34 cellular contexts compared by ENCODE assay signal in the genomic region with DNA sequence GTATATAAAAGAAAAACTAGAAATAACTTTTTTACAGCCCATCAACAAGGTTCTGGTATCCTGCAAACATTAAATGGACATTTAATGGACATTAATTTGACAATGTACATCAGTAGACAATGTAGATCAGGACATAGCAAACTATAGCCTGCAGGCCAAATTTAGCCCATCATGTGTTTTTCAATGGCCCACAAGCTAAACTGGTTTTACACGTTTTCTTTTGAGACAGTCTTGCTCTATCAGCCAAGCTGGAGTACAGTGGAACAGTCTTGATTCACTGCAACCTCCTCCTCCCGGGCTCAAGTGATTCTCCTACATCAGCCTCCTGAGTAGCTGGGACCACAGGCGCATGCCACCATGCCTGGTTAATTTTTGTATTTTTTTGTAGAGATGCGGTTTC. TPM values are rescaled to one million over a fixed set of nuclear protein-coding genes. Genes with fewer than 3 reads are reported as not detected.
"Had no signal": no experiment of that assay in that cellular context is flagged by ENCODE, and none has a peak within 500 bp of the region (broad histone marks: within the 10 kb centered on the region; RNA-seq: fewer than 3 reads in every experiment).

No MANE protein-coding gene starts in this region.

- H3K4me3 ChIP-seq: coronary artery, dorsolateral prefrontal cortex, esophagus squamous epithelium, gastrocnemius medialis, heart right ventricle, left lung, lower lobe of right lung, mucosa of descending colon had no signal

- DNase-seq: dermis blood vessel endothelial cell; dorsolateral prefrontal cortex; effector CD4-positive, alpha-beta T cell; effector memory CD4-positive, alpha-beta T cell; erythroblast; esophagus squamous epithelium; foreskin fibroblast; foreskin melanocyte; gastrocnemius medialis; glutamatergic neuron; head of caudate nucleus; heart right ventricle; hippocampal formation; left cardiac atrium; left lung; left ventricle myocardium superior; lower lobe of right lung; mesenchymal stem cell; mucosa of descending colon; naive B cell; naive thymus-derived CD8-positive, alpha-beta T cell had no signal

- ATAC-seq: esophagus mucosa; gastrocnemius medialis; heart right ventricle; left cardiac atrium; left lung; left ventricle myocardium superior; lower lobe of right lung; mucosa of descending colon; naive thymus-derived CD8-positive, alpha-beta T cell had no signal

- H3K4me1 ChIP-seq: esophagus squamous epithelium, gastrocnemius medialis, heart right ventricle, left lung, lower lobe of right lung had no signal

- FAIRE-seq: endothelial cell of umbilical vein, islet of Langerhans, keratinocyte had no signal

- H3K36me3 ChIP-seq: gastrocnemius medialis had no signal

- H3K27me3 ChIP-seq: esophagus squamous epithelium, gastrocnemius medialis, heart right ventricle, left lung had no signal

- H3K27ac ChIP-seq: coronary artery, dorsolateral prefrontal cortex, epithelial cell of prostate, esophagus squamous epithelium, gastrocnemius medialis, heart right ventricle, left lung, lower lobe of right lung had no signal

RNA-seq across cellular contexts. Expression of gene SPACA5, which starts 57.5 kb away (rescaled TPM):
- total RNA-seq: dermis blood vessel endothelial cell; endothelial cell of umbilical vein; esophagus mucosa; esophagus squamous epithelium; gastrocnemius medialis; glomerular endothelial cell; heart right ventricle; kidney epithelial cell; left cardiac atrium; left lung; left ventricle myocardium superior; lower leg skin; lower lobe of right lung; lung microvascular endothelial cell; mesenteric fat pad; mesothelial cell of epicardium; mucosa of descending colon; myocyte; naive thymus-derived CD8-positive, alpha-beta T cell had no signal
